ENCODE assay signal across 21 cellular contexts in the genomic region with DNA sequence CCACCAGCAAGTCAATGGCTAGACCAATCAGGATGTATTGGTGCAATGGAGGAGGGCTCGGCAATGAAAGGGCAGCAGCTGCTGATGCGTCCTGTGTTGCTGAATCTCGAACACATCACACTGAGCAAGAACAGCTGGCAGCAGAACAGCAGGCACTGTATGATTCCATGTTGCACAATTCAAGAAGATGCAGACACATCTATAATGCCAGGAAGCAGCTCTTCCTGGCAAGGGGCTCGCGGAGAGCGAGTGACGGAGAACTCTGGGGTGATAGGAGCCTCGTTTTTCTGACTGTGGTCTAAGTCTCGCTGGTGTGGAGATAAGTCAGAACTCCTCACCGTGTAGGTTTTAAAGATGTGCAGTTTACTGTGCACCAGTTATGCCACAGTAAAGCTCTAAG.
"Had no signal": no experiment of that assay in that cellular context is flagged by ENCODE, and none has a peak within 500 bp of the region (broad histone marks: within the 10 kb centered on the region; RNA-seq: fewer than 3 reads in every experiment).

No MANE protein-coding gene starts in this region.

- H3K27me3 ChIP-seq: pancreas, transverse colon had no signal

- H3K4me1 ChIP-seq: pancreas had no signal

- H3K9me3 Mint-ChIP-seq: natural killer cell treated with Interleukin-12 subunit alpha and Interleukin-12 subunit beta and Interleukin-15 and Interleukin-18, amount 100 ng/mL, for 72 hours had no signal

- H3K4me3 ChIP-seq: coronary artery, heart left ventricle, pancreas, transverse colon had no signal

- H3K9me3 ChIP-seq: heart left ventricle, neutrophil, pancreas, transverse colon had no signal

- H3K4me1 Mint-ChIP-seq: activated CD4-positive, alpha-beta memory T cell treated with anti-CD3 and anti-CD28 coated beads, Interleukin-2, amount 10 ng/mL, durations not matched to agents 7 days and 5 days; activated naive CD8-positive, alpha-beta T cell treated with anti-CD3 and anti-CD28 coated beads, Interleukin-2, amount 10 ng/mL, durations not matched to agents 7 days and 5 days had no signal

- ATAC-seq: activated T-cell treated with anti-CD3 and anti-CD28 coated beads, Interleukin-2, amount 50 U/mL, for 72 hours; heart left ventricle; left ventricle myocardium superior; natural killer cell treated with Interleukin-12 subunit alpha and Interleukin-12 subunit beta and Interleukin-15 and Interleukin-18, amount 100 ng/mL, for 72 hours; right cardiac atrium; stimulated activated memory B cell treated with anti-CD40 and anti-IgM and Interleukin-4, amounts not matched to agents 10 μg/mL and 1 μg/mL and 100 μg/mL, for 72 hours had no signal

- DNase-seq: activated B cell treated with CpG ODN at 0.5 μM for 24 hours; activated CD4-positive, alpha-beta memory T cell treated with anti-CD3 and anti-CD28 coated beads, Interleukin-2, amount 10 ng/mL, durations not matched to agents 7 days and 5 days; activated CD4-positive, alpha-beta T cell treated with anti-CD3 and anti-CD28 coated beads for 4 hours; activated effector memory CD4-positive, alpha-beta T cell treated with Interleukin-2 at 50 U/mL for 16 hours; activated naive CD4-positive, alpha-beta T cell treated with anti-CD3 and anti-CD28 coated beads for 36 hours; activated naive CD8-positive, alpha-beta T cell treated with anti-CD3 and anti-CD28 coated beads, Interleukin-2, amount 10 ng/mL, durations not matched to agents 7 days and 5 days; activated T-cell treated with anti-CD3 and anti-CD28 coated beads, Interleukin-2, amount 50 U/mL, for 72 hours; amygdala; cerebellar nuclear complex; heart left ventricle; left ventricle myocardium superior; mammary epithelial cell; pancreas; right cardiac atrium; stimulated activated CD4-positive, alpha-beta T cell treated with anti-CD3 and anti-CD28 coated beads, Interleukin-2, amount 100 ng/mL, for 24 hours; transverse colon had no signal

- H3K36me3 ChIP-seq: heart left ventricle, neutrophil, pancreas, transverse colon had no signal

- H3K27ac Mint-ChIP-seq: activated B cell treated with CpG ODN at 0.5 μM for 24 hours; activated CD4-positive, alpha-beta memory T cell treated with anti-CD3 and anti-CD28 coated beads, Interleukin-2, amount 10 ng/mL, durations not matched to agents 7 days and 5 days; activated naive CD4-positive, alpha-beta T cell treated with anti-CD3 and anti-CD28 coated beads for 36 hours; activated naive CD8-positive, alpha-beta T cell treated with anti-CD3 and anti-CD28 coated beads, Interleukin-2, amount 10 ng/mL, durations not matched to agents 7 days and 5 days; activated T-cell treated with anti-CD3 and anti-CD28 coated beads, Interleukin-2, amount 50 U/mL, for 72 hours; natural killer cell treated with Interleukin-12 subunit alpha and Interleukin-12 subunit beta and Interleukin-15 and Interleukin-18, amount 100 ng/mL, for 72 hours; stimulated activated memory B cell treated with anti-CD40 and anti-IgM and Interleukin-4, amounts not matched to agents 10 μg/mL and 1 μg/mL and 100 μg/mL, for 72 hours had no signal

- H3K4me3 Mint-ChIP-seq: activated B cell treated with CpG ODN at 0.5 μM for 24 hours; activated CD4-positive, alpha-beta memory T cell treated with anti-CD3 and anti-CD28 coated beads, Interleukin-2, amount 10 ng/mL, durations not matched to agents 7 days and 5 days; activated naive CD4-positive, alpha-beta T cell treated with anti-CD3 and anti-CD28 coated beads for 36 hours; activated naive CD8-positive, alpha-beta T cell treated with anti-CD3 and anti-CD28 coated beads, Interleukin-2, amount 10 ng/mL, durations not matched to agents 7 days and 5 days; activated T-cell treated with anti-CD3 and anti-CD28 coated beads, Interleukin-2, amount 50 U/mL, for 72 hours; natural killer cell treated with Interleukin-12 subunit alpha and Interleukin-12 subunit beta and Interleukin-15 and Interleukin-18, amount 100 ng/mL, for 72 hours; stimulated activated memory B cell treated with anti-CD40 and anti-IgM and Interleukin-4, amounts not matched to agents 10 μg/mL and 1 μg/mL and 100 μg/mL, for 72 hours had no signal

- H3K27ac ChIP-seq: coronary artery, epithelial cell of prostate, heart left ventricle, neutrophil, pancreas, transverse colon had no signal
